ENCODE assay signal across 1 cellular context in the genomic region with DNA sequence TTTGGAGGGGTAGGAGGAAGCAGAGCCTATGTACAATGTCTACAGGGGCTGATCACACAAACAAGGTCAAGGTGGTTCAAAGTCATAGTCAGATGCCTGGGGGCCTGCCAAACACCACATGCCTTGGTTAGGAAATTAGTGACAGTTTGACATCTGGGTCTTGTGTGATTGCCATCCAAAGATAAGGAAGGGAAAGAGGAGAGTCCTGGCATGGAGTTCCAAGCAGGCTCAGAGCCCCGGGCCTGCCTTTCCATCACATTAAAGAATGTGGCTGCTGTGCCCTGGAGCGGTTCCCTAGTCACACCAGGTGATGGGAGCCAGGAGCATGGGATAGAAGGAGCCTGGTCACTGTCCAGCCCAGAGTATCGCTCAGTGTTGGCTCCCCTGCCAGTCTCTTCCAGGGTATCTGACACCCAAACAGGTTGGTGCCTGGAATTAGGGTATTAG.
TF ChIP-seq lines count a peak whose summit lies in the region.

No MANE protein-coding gene starts in this region.

TF ChIP-seq in GM23338, 12 proteins besides CTCF, POLR2A, EP300 and RAD21 (continued from another document):
- TF ChIP-seq, protein P1, sequence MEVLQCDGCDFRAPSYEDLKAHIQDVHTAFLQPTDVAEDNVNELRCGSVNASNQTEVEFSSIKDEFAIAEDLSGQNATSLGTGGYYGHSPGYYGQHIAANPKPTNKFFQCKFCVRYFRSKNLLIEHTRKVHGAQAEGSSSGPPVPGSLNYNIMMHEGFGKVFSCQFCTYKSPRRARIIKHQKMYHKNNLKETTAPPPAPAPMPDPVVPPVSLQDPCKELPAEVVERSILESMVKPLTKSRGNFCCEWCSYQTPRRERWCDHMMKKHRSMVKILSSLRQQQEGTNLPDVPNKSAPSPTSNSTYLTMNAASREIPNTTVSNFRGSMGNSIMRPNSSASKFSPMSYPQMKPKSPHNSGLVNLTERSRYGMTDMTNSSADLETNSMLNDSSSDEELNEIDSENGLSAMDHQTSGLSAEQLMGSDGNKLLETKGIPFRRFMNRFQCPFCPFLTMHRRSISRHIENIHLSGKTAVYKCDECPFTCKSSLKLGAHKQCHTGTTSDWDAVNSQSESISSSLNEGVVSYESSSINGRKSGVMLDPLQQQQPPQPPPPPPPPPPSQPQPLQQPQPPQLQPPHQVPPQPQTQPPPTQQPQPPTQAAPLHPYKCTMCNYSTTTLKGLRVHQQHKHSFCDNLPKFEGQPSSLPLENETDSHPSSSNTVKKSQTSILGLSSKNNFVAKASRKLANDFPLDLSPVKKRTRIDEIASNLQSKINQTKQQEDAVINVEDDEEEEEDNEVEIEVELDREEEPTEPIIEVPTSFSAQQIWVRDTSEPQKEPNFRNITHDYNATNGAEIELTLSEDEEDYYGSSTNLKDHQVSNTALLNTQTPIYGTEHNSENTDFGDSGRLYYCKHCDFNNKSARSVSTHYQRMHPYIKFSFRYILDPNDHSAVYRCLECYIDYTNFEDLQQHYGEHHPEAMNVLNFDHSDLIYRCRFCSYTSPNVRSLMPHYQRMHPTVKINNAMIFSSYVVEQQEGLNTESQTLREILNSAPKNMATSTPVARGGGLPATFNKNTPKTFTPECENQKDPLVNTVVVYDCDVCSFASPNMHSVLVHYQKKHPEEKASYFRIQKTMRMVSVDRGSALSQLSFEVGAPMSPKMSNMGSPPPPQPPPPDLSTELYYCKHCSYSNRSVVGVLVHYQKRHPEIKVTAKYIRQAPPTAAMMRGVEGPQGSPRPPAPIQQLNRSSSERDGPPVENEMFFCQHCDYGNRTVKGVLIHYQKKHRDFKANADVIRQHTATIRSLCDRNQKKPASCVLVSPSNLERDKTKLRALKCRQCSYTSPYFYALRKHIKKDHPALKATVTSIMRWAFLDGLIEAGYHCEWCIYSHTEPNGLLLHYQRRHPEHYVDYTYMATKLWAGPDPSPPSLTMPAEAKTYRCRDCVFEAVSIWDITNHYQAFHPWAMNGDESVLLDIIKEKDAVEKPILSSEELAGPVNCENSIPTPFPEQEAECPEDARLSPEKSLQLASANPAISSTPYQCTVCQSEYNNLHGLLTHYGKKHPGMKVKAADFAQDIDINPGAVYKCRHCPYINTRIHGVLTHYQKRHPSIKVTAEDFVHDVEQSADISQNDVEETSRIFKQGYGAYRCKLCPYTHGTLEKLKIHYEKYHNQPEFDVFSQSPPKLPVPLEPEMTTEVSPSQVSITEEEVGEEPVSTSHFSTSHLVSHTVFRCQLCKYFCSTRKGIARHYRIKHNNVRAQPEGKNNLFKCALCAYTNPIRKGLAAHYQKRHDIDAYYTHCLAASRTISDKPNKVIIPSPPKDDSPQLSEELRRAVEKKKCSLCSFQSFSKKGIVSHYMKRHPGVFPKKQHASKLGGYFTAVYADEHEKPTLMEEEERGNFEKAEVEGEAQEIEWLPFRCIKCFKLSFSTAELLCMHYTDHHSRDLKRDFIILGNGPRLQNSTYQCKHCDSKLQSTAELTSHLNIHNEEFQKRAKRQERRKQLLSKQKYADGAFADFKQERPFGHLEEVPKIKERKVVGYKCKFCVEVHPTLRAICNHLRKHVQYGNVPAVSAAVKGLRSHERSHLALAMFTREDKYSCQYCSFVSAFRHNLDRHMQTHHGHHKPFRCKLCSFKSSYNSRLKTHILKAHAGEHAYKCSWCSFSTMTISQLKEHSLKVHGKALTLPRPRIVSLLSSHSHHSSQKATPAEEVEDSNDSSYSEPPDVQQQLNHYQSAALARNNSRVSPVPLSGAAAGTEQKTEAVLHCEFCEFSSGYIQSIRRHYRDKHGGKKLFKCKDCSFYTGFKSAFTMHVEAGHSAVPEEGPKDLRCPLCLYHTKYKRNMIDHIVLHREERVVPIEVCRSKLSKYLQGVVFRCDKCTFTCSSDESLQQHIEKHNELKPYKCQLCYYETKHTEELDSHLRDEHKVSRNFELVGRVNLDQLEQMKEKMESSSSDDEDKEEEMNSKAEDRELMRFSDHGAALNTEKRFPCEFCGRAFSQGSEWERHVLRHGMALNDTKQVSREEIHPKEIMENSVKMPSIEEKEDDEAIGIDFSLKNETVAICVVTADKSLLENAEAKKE (CRISPR knock-in tag; IDR thresholded peaks at IDR 0.05), result no peak
- TF ChIP-seq, protein P2, sequence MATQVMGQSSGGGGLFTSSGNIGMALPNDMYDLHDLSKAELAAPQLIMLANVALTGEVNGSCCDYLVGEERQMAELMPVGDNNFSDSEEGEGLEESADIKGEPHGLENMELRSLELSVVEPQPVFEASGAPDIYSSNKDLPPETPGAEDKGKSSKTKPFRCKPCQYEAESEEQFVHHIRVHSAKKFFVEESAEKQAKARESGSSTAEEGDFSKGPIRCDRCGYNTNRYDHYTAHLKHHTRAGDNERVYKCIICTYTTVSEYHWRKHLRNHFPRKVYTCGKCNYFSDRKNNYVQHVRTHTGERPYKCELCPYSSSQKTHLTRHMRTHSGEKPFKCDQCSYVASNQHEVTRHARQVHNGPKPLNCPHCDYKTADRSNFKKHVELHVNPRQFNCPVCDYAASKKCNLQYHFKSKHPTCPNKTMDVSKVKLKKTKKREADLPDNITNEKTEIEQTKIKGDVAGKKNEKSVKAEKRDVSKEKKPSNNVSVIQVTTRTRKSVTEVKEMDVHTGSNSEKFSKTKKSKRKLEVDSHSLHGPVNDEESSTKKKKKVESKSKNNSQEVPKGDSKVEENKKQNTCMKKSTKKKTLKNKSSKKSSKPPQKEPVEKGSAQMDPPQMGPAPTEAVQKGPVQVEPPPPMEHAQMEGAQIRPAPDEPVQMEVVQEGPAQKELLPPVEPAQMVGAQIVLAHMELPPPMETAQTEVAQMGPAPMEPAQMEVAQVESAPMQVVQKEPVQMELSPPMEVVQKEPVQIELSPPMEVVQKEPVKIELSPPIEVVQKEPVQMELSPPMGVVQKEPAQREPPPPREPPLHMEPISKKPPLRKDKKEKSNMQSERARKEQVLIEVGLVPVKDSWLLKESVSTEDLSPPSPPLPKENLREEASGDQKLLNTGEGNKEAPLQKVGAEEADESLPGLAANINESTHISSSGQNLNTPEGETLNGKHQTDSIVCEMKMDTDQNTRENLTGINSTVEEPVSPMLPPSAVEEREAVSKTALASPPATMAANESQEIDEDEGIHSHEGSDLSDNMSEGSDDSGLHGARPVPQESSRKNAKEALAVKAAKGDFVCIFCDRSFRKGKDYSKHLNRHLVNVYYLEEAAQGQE (IDR thresholded peaks at IDR 0.05; ENCODE audit: unreplicated experiment), result no peak
- no peak for TF ChIP-seq EZH2phosphoT487 (IDR thresholded peaks at IDR 0.05; ENCODE audit: unreplicated experiment)
